ENCODE assay signal across 1 cellular context in genomic region chr2:16196687-16197503, GRCh38.
A peak's percentile ranks its signal among the peaks of the same experiment; 100 is the strongest.
TF ChIP-seq lines count a peak whose summit lies in the region.

No MANE protein-coding gene starts in this region.

TF ChIP-seq in HepG2, 621 proteins besides CTCF, POLR2A, EP300 and RAD21 (continued from another document):
- peak; percentile 90 for TF ChIP-seq HNF1B (CRISPR knock-in tag; IDR thresholded peaks at IDR 0.05)
- peak; percentile 46; the same call in 1 of the 2 replicates for TF ChIP-seq ZSCAN31 (CRISPR knock-in tag; IDR thresholded peaks at IDR 0.05; ENCODE audit: low read depth)
- TF ChIP-seq ZFY (CRISPR knock-in tag; IDR thresholded peaks at IDR 0.05), result peak; percentile 54; the same call in 1 of the 2 replicates
- TF ChIP-seq MTA1 (CRISPR knock-in tag; IDR thresholded peaks at IDR 0.05; ENCODE audit: borderline replicate concordance), result peak; percentile 71
- TF ChIP-seq FOXC1 (CRISPR knock-in tag; IDR thresholded peaks at IDR 0.05; ENCODE audit: borderline replicate concordance), result peak; percentile 82
- peak; percentile 97 for TF ChIP-seq MED1 (CRISPR knock-in tag; IDR thresholded peaks at IDR 0.05)
- TF ChIP-seq FOXA3 (CRISPR knock-in tag; IDR thresholded peaks at IDR 0.05), result peak; percentile 86
- peak; percentile 64; the same call in 1 of the 2 replicates for TF ChIP-seq CHD4 (IDR thresholded peaks at IDR 0.05; ENCODE audit: borderline replicate concordance, low read length)
- peak; percentile 91; the same call in 1 of the 2 replicates for TF ChIP-seq ZNF691 (CRISPR knock-in tag; IDR thresholded peaks at IDR 0.05; ENCODE audit: borderline replicate concordance, low read depth)
- peak; percentile 21; the same call in 1 of the 2 replicates for TF ChIP-seq ZNF564 (CRISPR knock-in tag; IDR thresholded peaks at IDR 0.05)
- TF ChIP-seq RFXAP (CRISPR knock-in tag; IDR thresholded peaks at IDR 0.05; ENCODE audit: borderline replicate concordance), result peak; percentile 63; the same call in 1 of the 2 replicates
